ENCODE assay signal across 8 cellular contexts in genomic region chr11:66617148-66617814, GRCh38. TPM values are rescaled to one million over a fixed set of nuclear protein-coding genes. Genes with fewer than 3 reads are reported as not detected.
DNase-seq lines count a peak whose midpoint lies in the region; ATAC-seq, FAIRE-seq and TF ChIP-seq lines count a peak whose summit lies in the region.

No MANE protein-coding gene starts in this region.

- peaks cover 11% of the 10 kb centered on the region for H3K23me2 ChIP-seq in H1 (ENCODE audit: low read depth, low read length)

- H3K14ac ChIP-seq in H1 (ENCODE audit: insufficient read length) = no peak overlapping the region

- H3K9ac ChIP-seq in H1 (replicated peaks in 1 of 4; ENCODE audit: extremely low read depth in 1 of 4, low read depth in 3 of 4, low read length in 3 of 4) = peak overlapping the region; percentile 86 to 99 (median 94)

- H3K36me3 ChIP-seq in ACC112 (ENCODE audit: insufficient read depth, low read length) (peaks cover 11% of the 10 kb centered on the region; the same call in 1 of the 2 replicates), SJCRH30 (peaks cover 18% of the 10 kb centered on the region), H1 (ENCODE audit: control insufficient read depth in 2 of 4, insufficient read depth in 4 of 4, low read length in 3 of 4) (peaks cover 2 to 32% (median 10%) of the 10 kb centered on the region in 4 experiments; a peak in 5 of 8 replicates)

- H3K27me3 ChIP-seq in ACC112 (ENCODE audit: insufficient read depth, low read length) = no peaks in the 10 kb centered on the region
- no peaks in the 10 kb centered on the region for H3K27me3 ChIP-seq in SJCRH30
- H3K27me3 ChIP-seq in H1 (replicated peaks in 1 of 4; ENCODE audit: control insufficient read depth in 3 of 4, extremely low read depth in 1 of 4, insufficient read depth in 3 of 4, low read length in 3 of 4) = no peaks in the 10 kb centered on the region

- WGBS in H1 (ENCODE audit: extremely low coverage in 1 of 2, insufficient coverage in 1 of 2, insufficient read length in 1 of 2, insufficient replicate concordance in 2 of 2, low coverage in 1 of 2, low lambda C conversion rate in 2 of 2, missing lambda C conversion rate in 1 of 2), 2 experiments = 3% methylated on average over 31 of the region's 37 CpGs; no CpG with 5 or more reads in 1 of the 2 experiments

- no peak overlapping the region for H2BK20ac ChIP-seq in H1 (ENCODE audit: low read length)

- peaks cover 11% of the 10 kb centered on the region for H3K4me1 ChIP-seq in ACC112 (ENCODE audit: control insufficient read depth, insufficient read depth, low read length, unreplicated experiment)
- no peaks in the 10 kb centered on the region for H3K4me1 ChIP-seq in SJCRH30
- peaks cover 0 to 15% (median 3%) of the 10 kb centered on the region in 4 experiments; a peak in 4 of 7 replicates for H3K4me1 ChIP-seq in H1 (replicated peaks in 1 of 4; ENCODE audit: control insufficient read depth in 3 of 4, insufficient read depth in 4 of 4, low read length in 3 of 4)

- no peak for TF ChIP-seq CTCF in H1 (IDR thresholded peaks at IDR 0.05; ENCODE audit: control extremely low read depth in 1 of 3, insufficient read depth in 1 of 3, low read depth in 1 of 3, low read length in 3 of 3)

- H3K9me3 ChIP-seq in SJCRH30 (replicated peaks) (no peaks in the 10 kb centered on the region), H1 (ENCODE audit: insufficient read depth in 2 of 2, low read depth in 1 of 2, low read length in 1 of 2) (no peaks in the 10 kb centered on the region)

- H2BK120ac ChIP-seq in H1 (replicated peaks; ENCODE audit: low read depth, low read length) = no peak overlapping the region

- no peak overlapping the region for H2BK15ac ChIP-seq in H1 (ENCODE audit: low read length)

- TF ChIP-seq RAD21 in H1 (IDR thresholded peaks at IDR 0.05 in 1 of 2, conservative IDR thresholded peaks at IDR 0.05 in 1 of 2; ENCODE audit: low read depth in 2 of 2, low read length in 2 of 2) = no peak

- no peak overlapping the region; the same call in 1 of the 2 replicates for H3K18ac ChIP-seq in H1 (ENCODE audit: extremely low read depth, low read length)

- CTCF ChIA-PET in H1 (lab: Charles Lee; ENCODE audit: partially characterized antibody) = interaction anchor here (0.7 to 3.2 kb wide), 6 partner anchors 10 to 122 kb away, joined by 3 to 14 read pairs (median 4); partner anchors contain the start of genes CCDC87 and CCS

- no peak overlapping the region for H2AK5ac ChIP-seq in H1 (ENCODE audit: low read depth, low read length)

- peaks cover 25 to 64% (median 55%) of the 10 kb centered on the region in 4 donors for H3K4me1 Mint-ChIP-seq in naive thymus-derived CD8-positive, alpha-beta T cell

- H2BK12ac ChIP-seq in H1 (ENCODE audit: low read depth, low read length) = no peak overlapping the region; the same call in 1 of the 2 replicates

- no peak overlapping the region for H3K23ac ChIP-seq in H1 (ENCODE audit: insufficient read length)

- H4K20me1 ChIP-seq in H1 (replicated peaks in 1 of 2; ENCODE audit: control insufficient read depth in 1 of 2, insufficient read depth in 2 of 2, low read length in 2 of 2) = peaks cover 30 to 35% of the 10 kb centered on the region in 2 experiments

- peak overlapping the region; percentile 81 for H3K27ac ChIP-seq in ACC112 (ENCODE audit: low read depth, low read length)
- peak overlapping the region; percentile 78 for H3K27ac ChIP-seq in SJCRH30
- peak overlapping the region; percentile 98 for H3K27ac ChIP-seq in H1 (ENCODE audit: low read depth, low read length)

- H2BK5ac ChIP-seq in H1 (ENCODE audit: low read depth, low read length) = peak overlapping the region; percentile 100; the same call in 1 of the 2 replicates

- H3K79me1 ChIP-seq in H1 (ENCODE audit: low read depth, low read length) = no peaks in the 10 kb centered on the region; the same call in none of the 2 replicates

- peak overlapping the region; percentile 10 for H4K91ac ChIP-seq in H1 (replicated peaks; ENCODE audit: insufficient read length, low read length)

- POLR2A ChIA-PET in H1 (lab: Charles Lee; ENCODE audit: partially characterized antibody) = interaction anchor here (0.6 to 66.2 kb wide), 26 partner anchors 4 to 340 kb away, joined by 3 to 2165 read pairs (median 6); partner anchors contain the start of genes ACTN3, BBS1, CCDC87 and CCS
- POLR2A ChIA-PET in naive thymus-derived CD8-positive, alpha-beta T cell (lab: Charles Lee) = interaction anchor here (0.9 to 6.3 kb wide), 32 partner anchors 8 to 1263 kb away, joined by 3 to 198 read pairs (median 4); partner anchors contain the start of genes ACTN3, B4GAT1, CCDC87 and CCS

- H3K9me3 Mint-ChIP-seq in naive thymus-derived CD8-positive, alpha-beta T cell = no peaks in the 10 kb centered on the region

- ATAC-seq in GM19395 (IDR thresholded peaks at IDR 0.05; ENCODE audit: unreplicated experiment) (peak; percentile 13), GM18519 (IDR thresholded peaks at IDR 0.05; ENCODE audit: low FRiP score, unreplicated experiment) (no peak)
- ATAC-seq in naive thymus-derived CD8-positive, alpha-beta T cell = peak in 1 of 2 donors; percentile 26

- no peak for TF ChIP-seq POLR2A in H1 (IDR thresholded peaks at IDR 0.05; ENCODE audit: control extremely low read depth in 1 of 2, low read depth in 2 of 2, low read length in 2 of 2)

- H4K8ac ChIP-seq in H1 (ENCODE audit: extremely low read depth, insufficient read depth, low read length) = peak overlapping the region; percentile 19; the same call in 1 of the 2 replicates

- H2AFZ ChIP-seq in ACC112 (ENCODE audit: low read length, unreplicated experiment) (no peak overlapping the region), H1 (ENCODE audit: low read length) (no peak overlapping the region)

- H3K4ac ChIP-seq in H1 (replicated peaks; ENCODE audit: insufficient read length, low read depth, low read length) = no peak overlapping the region

- H3K36me3 Mint-ChIP-seq in naive thymus-derived CD8-positive, alpha-beta T cell = peaks cover 0 to 48% (median 17%) of the 10 kb centered on the region in 3 donors

- TF ChIP-seq EP300 in H1 (IDR thresholded peaks at IDR 0.05; ENCODE audit: borderline replicate concordance in 1 of 2, low read depth in 2 of 2, low read length in 2 of 2) = no peak

- peak overlapping the region; percentile 96 to 100 (median 98) for H3K4me3 Mint-ChIP-seq in naive thymus-derived CD8-positive, alpha-beta T cell

- H3K56ac ChIP-seq in H1 (replicated peaks; ENCODE audit: insufficient read length, low read depth, low read length) = no peak overlapping the region

- peaks cover 0 to 5% (median 0%) of the 10 kb centered on the region in 5 donors for H3K27me3 Mint-ChIP-seq in naive thymus-derived CD8-positive, alpha-beta T cell

- peak overlapping the region; percentile 86 to 94 for H3K4me2 ChIP-seq in H1 (ENCODE audit: insufficient read depth in 1 of 2, low read depth in 2 of 2, low read length in 2 of 2)

- H3K79me2 ChIP-seq in ACC112 (ENCODE audit: control insufficient read depth, insufficient read depth, low read length, unreplicated experiment) (peaks cover 64% of the 10 kb centered on the region), H1 (ENCODE audit: control insufficient read depth in 1 of 2, insufficient read depth in 2 of 2, low read length in 2 of 2) (peaks cover 46 to 58% of the 10 kb centered on the region in 2 experiments)

- H3K27ac Mint-ChIP-seq in naive thymus-derived CD8-positive, alpha-beta T cell = peak overlapping the region; percentile 96 to 100 (median 99)

- DNase-seq in SJCRH30 = no peak
- no peak for DNase-seq in H1 (ENCODE audit: low read depth in 1 of 2, low spot score in 2 of 2)
- peak in 5 of 10 donors; percentile 32 to 49 (median 38) for DNase-seq in naive thymus-derived CD8-positive, alpha-beta T cell
- DNase-seq in NCI-H1930 (lab: John Stamatoyannopoulos, UW) = no peak
- no peak for DNase-seq in NCI-H774 (lab: John Stamatoyannopoulos, UW)

- H3K4me3 ChIP-seq in ACC112 (ENCODE audit: low read depth, low read length) (peak overlapping the region; percentile 97), SJCRH30 (peak overlapping the region; percentile 85), H1 (ENCODE audit: extremely low read depth in 1 of 4, insufficient read depth in 2 of 4, low read depth in 3 of 4, low read length in 4 of 4) (peak overlapping the region; percentile 81 to 99 (median 92))

- FAIRE-seq in H1 (lab: Jason Lieb, UNC) = no peak

- H4K5ac ChIP-seq in H1 (ENCODE audit: insufficient read length, low read depth, low read length) = no peak overlapping the region

RNA-seq across cellular contexts. Expression of gene RBM14, which starts 0.9 kb away (rescaled TPM):
- total RNA-seq in SJCRH30 (2014; rRNA removed; shearing (Covaris generic)) = 68.7 and 70.5 TPM in 2 replicates
- total RNA-seq in H1 (2021; fragmentation: NEBNext Ultra II Directional; extraction: Animal tissue kit (Norgen Biotek cat#: 25700)) = 142 and 145 TPM in 2 replicates
- 67.2 and 81.1 TPM in 2 replicates for polyA plus RNA-seq in H1 (2011; rRNA removed)
- 36.2 TPM for polyA plus RNA-seq in H1 (2011; cell fraction: cytosol; rRNA removed)
- 89.4 TPM for polyA plus RNA-seq in H1 (2011; cell fraction: nucleus; rRNA removed)
- polyA plus RNA-seq in H1 (2012, experiment 1 of 2) = 48.9 to 106 TPM (median 75.9 TPM) in 4 replicates
- polyA plus RNA-seq in H1 (2012, experiment 2 of 2) = 58.7 TPM
- polyA plus RNA-seq in H1 (2013, experiment 1 of 2) = 83.3 TPM
- 76.5 TPM for polyA plus RNA-seq in H1 (2013, experiment 2 of 2)
- 36.4 and 42.4 TPM in 2 replicates for polyA minus RNA-seq in H1 (2011; rRNA and poly(A)+ RNA removed)
- polyA minus RNA-seq in H1 (2011; cell fraction: cytosol; rRNA and poly(A)+ RNA removed) = 61.9 TPM
- polyA minus RNA-seq in H1 (2011; cell fraction: nucleus; rRNA and poly(A)+ RNA removed) = 85.1 TPM
- 100 to 1,000 TPM; 182 to 194 TPM for total RNA-seq in naive thymus-derived CD8-positive, alpha-beta T cell
- 10 to 100 TPM; 70.2 to 91.8 (median 83.3) TPM for polyA plus RNA-seq in naive thymus-derived CD8-positive, alpha-beta T cell

RNA-seq across cellular contexts. Expression of gene RBM4, which starts 21.2 kb away (rescaled TPM):
- total RNA-seq in SJCRH30 (2014; rRNA removed; shearing (Covaris generic)) = 154 and 155 TPM in 2 replicates
- 192 and 201 TPM in 2 replicates for total RNA-seq in H1 (2021; fragmentation: NEBNext Ultra II Directional; extraction: Animal tissue kit (Norgen Biotek cat#: 25700))
- 276 and 330 TPM in 2 replicates for polyA plus RNA-seq in H1 (2011; rRNA removed)
- polyA plus RNA-seq in H1 (2011; cell fraction: cytosol; rRNA removed) = 251 TPM
- polyA plus RNA-seq in H1 (2011; cell fraction: nucleus; rRNA removed) = 120 TPM
- 211 to 279 TPM (median 233 TPM) in 4 replicates for polyA plus RNA-seq in H1 (2012, experiment 1 of 2)
- 264 TPM for polyA plus RNA-seq in H1 (2012, experiment 2 of 2)
- 129 TPM for polyA plus RNA-seq in H1 (2013, experiment 1 of 2)
- 128 TPM for polyA plus RNA-seq in H1 (2013, experiment 2 of 2)
- polyA minus RNA-seq in H1 (2011; rRNA and poly(A)+ RNA removed) = 233 and 261 TPM in 2 replicates
- polyA minus RNA-seq in H1 (2011; cell fraction: cytosol; rRNA and poly(A)+ RNA removed) = 68.5 TPM
- 155 TPM for polyA minus RNA-seq in H1 (2011; cell fraction: nucleus; rRNA and poly(A)+ RNA removed)
- total RNA-seq in naive thymus-derived CD8-positive, alpha-beta T cell = 100 to 1,000 TPM; 213 to 232 TPM
- polyA plus RNA-seq in naive thymus-derived CD8-positive, alpha-beta T cell = 100 to 1,000 TPM; 250 to 283 (median 262) TPM

RNA-seq across cellular contexts. Expression of gene CCS, which starts 24.3 kb away (rescaled TPM):
- total RNA-seq in SJCRH30 (2014; rRNA removed; shearing (Covaris generic)) = 10.3 and 15.3 TPM in 2 replicates
- total RNA-seq in H1 (2021; fragmentation: NEBNext Ultra II Directional; extraction: Animal tissue kit (Norgen Biotek cat#: 25700)) = 35.2 and 37.1 TPM in 2 replicates
- 37.7 and 57.7 TPM in 2 replicates for polyA plus RNA-seq in H1 (2011; rRNA removed)
- 62.4 TPM for polyA plus RNA-seq in H1 (2011; cell fraction: cytosol; rRNA removed)
- polyA plus RNA-seq in H1 (2011; cell fraction: nucleus; rRNA removed) = 104 TPM
- polyA plus RNA-seq in H1 (2012, experiment 1 of 2) = 55.1 to 70.7 TPM (median 62.8 TPM) in 4 replicates
- 30.4 TPM for polyA plus RNA-seq in H1 (2012, experiment 2 of 2)
- 32.0 TPM for polyA plus RNA-seq in H1 (2013, experiment 1 of 2)
- polyA plus RNA-seq in H1 (2013, experiment 2 of 2) = 33.7 TPM
- polyA minus RNA-seq in H1 (2011; rRNA and poly(A)+ RNA removed) = 21.6 and 22.1 TPM in 2 replicates
- 32.1 TPM for polyA minus RNA-seq in H1 (2011; cell fraction: cytosol; rRNA and poly(A)+ RNA removed)
- polyA minus RNA-seq in H1 (2011; cell fraction: nucleus; rRNA and poly(A)+ RNA removed) = 30.1 TPM
- total RNA-seq in naive thymus-derived CD8-positive, alpha-beta T cell = 10 to 100 TPM; 57.2 to 59.1 TPM
- polyA plus RNA-seq in naive thymus-derived CD8-positive, alpha-beta T cell = 10 to 100 TPM; 39.2 to 53.4 (median 46.6) TPM

RNA-seq across cellular contexts. Expression of gene CCDC87, which starts 24.4 kb away (rescaled TPM):
- total RNA-seq in SJCRH30 (2014; rRNA removed; shearing (Covaris generic)) = 0.23 and 0.43 TPM in 2 replicates
- 0.99 and 1.1 TPM in 2 replicates for total RNA-seq in H1 (2021; fragmentation: NEBNext Ultra II Directional; extraction: Animal tissue kit (Norgen Biotek cat#: 25700))
- 0.32 and 0.63 TPM in 2 replicates for polyA plus RNA-seq in H1 (2011; rRNA removed)
- 0.25 TPM for polyA plus RNA-seq in H1 (2011; cell fraction: cytosol; rRNA removed)
- 0.68 TPM for polyA plus RNA-seq in H1 (2011; cell fraction: nucleus; rRNA removed)
- polyA plus RNA-seq in H1 (2012, experiment 1 of 2) = 0.43 to 0.65 TPM (median 0.54 TPM) in 4 replicates
- 0.92 TPM for polyA plus RNA-seq in H1 (2012, experiment 2 of 2)
- polyA plus RNA-seq in H1 (2013, experiment 1 of 2) = 0.36 TPM
- 0.33 TPM for polyA plus RNA-seq in H1 (2013, experiment 2 of 2)
- polyA minus RNA-seq in H1 (2011; rRNA and poly(A)+ RNA removed) = 0.80 and 1.3 TPM in 2 replicates
- polyA minus RNA-seq in H1 (2011; cell fraction: cytosol; rRNA and poly(A)+ RNA removed) = 0.51 TPM
- 2.3 TPM for polyA minus RNA-seq in H1 (2011; cell fraction: nucleus; rRNA and poly(A)+ RNA removed)
- under 1 TPM in 1 of 2 experiments, not detected in 1; 0.16 TPM for total RNA-seq in naive thymus-derived CD8-positive, alpha-beta T cell
- not detected for polyA plus RNA-seq in naive thymus-derived CD8-positive, alpha-beta T cell

RNA-seq across cellular contexts. Expression of gene CTSF, which starts 48.9 kb away (rescaled TPM):
- 4.5 and 5.2 TPM in 2 replicates for total RNA-seq in SJCRH30 (2014; rRNA removed; shearing (Covaris generic))
- total RNA-seq in H1 (2021; fragmentation: NEBNext Ultra II Directional; extraction: Animal tissue kit (Norgen Biotek cat#: 25700)) = 0.36 and 0.58 TPM in 2 replicates
- 2.3 and 2.6 TPM in 2 replicates for polyA plus RNA-seq in H1 (2011; rRNA removed)
- 2.0 TPM for polyA plus RNA-seq in H1 (2011; cell fraction: cytosol; rRNA removed)
- polyA plus RNA-seq in H1 (2011; cell fraction: nucleus; rRNA removed) = 8.5 TPM
- 2.6 to 3.8 TPM (median 2.9 TPM) in 4 replicates for polyA plus RNA-seq in H1 (2012, experiment 1 of 2)
- 2.9 TPM for polyA plus RNA-seq in H1 (2012, experiment 2 of 2)
- 1.7 TPM for polyA plus RNA-seq in H1 (2013, experiment 1 of 2)
- 1.7 TPM for polyA plus RNA-seq in H1 (2013, experiment 2 of 2)
- 3.0 and 5.3 TPM in 2 replicates for polyA minus RNA-seq in H1 (2011; rRNA and poly(A)+ RNA removed)
- polyA minus RNA-seq in H1 (2011; cell fraction: cytosol; rRNA and poly(A)+ RNA removed) = 2.9 TPM
- polyA minus RNA-seq in H1 (2011; cell fraction: nucleus; rRNA and poly(A)+ RNA removed) = 0.50 TPM
- total RNA-seq in naive thymus-derived CD8-positive, alpha-beta T cell = 10 to 100 TPM; 53.9 to 58.4 TPM
- 10 to 100 TPM; 25.1 to 40.9 (median 25.4) TPM for polyA plus RNA-seq in naive thymus-derived CD8-positive, alpha-beta T cell
